23 cellular contexts compared by ENCODE assay signal in the genomic region with DNA sequence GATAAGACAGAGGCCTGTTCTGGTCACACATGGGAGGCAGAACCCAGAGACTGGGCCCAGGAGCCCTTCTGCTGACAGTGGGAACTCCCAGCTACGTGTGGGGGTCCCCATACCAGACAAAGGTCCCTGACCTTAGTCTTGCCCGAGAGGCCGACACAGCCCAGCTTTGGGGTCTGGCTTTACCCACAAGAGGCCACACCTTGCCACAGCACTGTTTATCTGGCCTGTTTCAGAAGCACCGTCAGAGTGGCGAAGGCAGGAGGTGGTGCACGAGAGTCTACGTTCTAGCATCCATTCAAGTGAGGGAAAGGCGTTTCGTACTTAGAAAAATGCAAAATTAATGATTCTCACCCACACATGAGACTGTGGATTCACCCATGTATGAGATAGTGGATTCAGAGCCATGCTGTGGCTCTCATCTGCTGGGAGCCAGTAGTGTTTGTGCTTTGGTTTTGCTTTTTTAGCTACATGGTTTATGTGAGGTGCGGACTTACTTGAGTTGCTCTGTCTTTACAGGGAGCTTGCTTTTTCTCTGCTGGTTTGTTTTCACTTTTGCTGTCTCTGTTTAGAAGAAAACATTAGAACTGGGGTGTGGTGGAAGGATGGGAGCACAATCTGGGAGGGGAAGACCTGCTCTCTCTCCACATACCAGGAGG. TPM values are rescaled to one million over a fixed set of nuclear protein-coding genes. Genes with fewer than 3 reads are reported as not detected.
DNase-seq lines count a peak whose midpoint lies in the region; ATAC-seq, FAIRE-seq and TF ChIP-seq lines count a peak whose summit lies in the region.
"Had no signal": no experiment of that assay in that cellular context is flagged by ENCODE, and none has a peak within 500 bp of the region (broad histone marks: within the 10 kb centered on the region; RNA-seq: fewer than 3 reads in every experiment).

No MANE protein-coding gene starts in this region.

- H3K4me1 Mint-ChIP-seq in astrocyte (ENCODE audit: low read depth, unreplicated experiment) = peaks cover 3% of the 10 kb centered on the region
- peaks cover 8% of the 10 kb centered on the region for H3K4me1 Mint-ChIP-seq in brain
- H3K4me1 Mint-ChIP-seq in endothelial cell (ENCODE audit: unreplicated experiment) = no peaks in the 10 kb centered on the region
- H3K4me1 Mint-ChIP-seq in type B pancreatic cell (ENCODE audit: unreplicated experiment) = peaks cover 4% of the 10 kb centered on the region
- H3K4me1 Mint-ChIP-seq: CD4-positive, CD25-positive, alpha-beta regulatory T cell; CD8-positive, alpha-beta memory T cell; IgD-negative memory B cell had no signal

- H3K36me3 ChIP-seq in astrocyte (ENCODE audit: insufficient read depth, low read length) = no peaks in the 10 kb centered on the region
- no peaks in the 10 kb centered on the region for H3K36me3 ChIP-seq in esophagus squamous epithelium
- H3K36me3 ChIP-seq: BE2C, HAP-1 had no signal

- no peaks in the 10 kb centered on the region for H3K79me2 ChIP-seq in astrocyte (ENCODE audit: insufficient read depth, low read length)

- H3K9me3 Mint-ChIP-seq in astrocyte (ENCODE audit: unreplicated experiment) (peaks cover 2% of the 10 kb centered on the region), brain (peaks cover 0 to 3% (median 0%) of the 10 kb centered on the region in 5 experiments), endothelial cell (ENCODE audit: unreplicated experiment) (no peaks in the 10 kb centered on the region), type B pancreatic cell (no peaks in the 10 kb centered on the region)
- H3K9me3 Mint-ChIP-seq: CD4-positive, CD25-positive, alpha-beta regulatory T cell; CD8-positive, alpha-beta memory T cell; IgD-negative memory B cell had no signal

- H3K9ac ChIP-seq in astrocyte (ENCODE audit: low read length) = no peak overlapping the region
- H3K9ac ChIP-seq: GM23248 had no signal

- H4K20me1 ChIP-seq in astrocyte (ENCODE audit: insufficient read depth, low read length) = no peaks in the 10 kb centered on the region

- TF ChIP-seq POLR2A in esophagus squamous epithelium (IDR thresholded peaks at IDR 0.05) = no peak

- H3K4me3 Mint-ChIP-seq in astrocyte (ENCODE audit: unreplicated experiment) (peak overlapping the region; percentile 4), brain (no peak overlapping the region), endothelial cell (ENCODE audit: unreplicated experiment) (no peak overlapping the region), type B pancreatic cell (no peak overlapping the region)
- H3K4me3 Mint-ChIP-seq: CD4-positive, CD25-positive, alpha-beta regulatory T cell; IgD-negative memory B cell had no signal

- no peak for TF ChIP-seq CTCF in astrocyte (IDR thresholded peaks at IDR 0.05; ENCODE audit: insufficient read depth, low read depth, low read length)
- TF ChIP-seq CTCF in brain (conservative IDR thresholded peaks at IDR 0.05) = no peak
- TF ChIP-seq CTCF in endothelial cell (IDR thresholded peaks at IDR 0.05; ENCODE audit: unreplicated experiment) = no peak
- TF ChIP-seq CTCF in type B pancreatic cell (conservative IDR thresholded peaks at IDR 0.05) = no peak
- no peak for TF ChIP-seq CTCF in esophagus squamous epithelium (IDR thresholded peaks at IDR 0.05)

- no peak overlapping the region for H3K4me2 ChIP-seq in astrocyte (ENCODE audit: low read length)

- DNase-seq in astrocyte (ENCODE audit: low read depth) = no peak
- no peak for DNase-seq in endothelial cell (ENCODE audit: low spot score)
- peak; percentile 49 for DNase-seq in type B pancreatic cell (ENCODE audit: extremely low spot score, unreplicated experiment)
- DNase-seq in esophagus squamous epithelium (lab: John Stamatoyannopoulos, UW) = no peak
- DNase-seq: ACHN; BE2C; CD4-positive, CD25-positive, alpha-beta regulatory T cell; CD8-positive, alpha-beta memory T cell; COR-L47; DMS 273 treated with DMSO at 0.1 percent for 48 hours; DMS53; GDM1; GM23248 had no signal

- H3K9me3 ChIP-seq in astrocyte (ENCODE audit: insufficient read depth, low read depth, low read length) (no peaks in the 10 kb centered on the region), esophagus squamous epithelium (no peaks in the 10 kb centered on the region)
- H3K9me3 ChIP-seq: BE2C, HAP-1 had no signal

- FAIRE-seq in astrocyte (lab: Jason Lieb, UNC) = no peak
- FAIRE-seq: A204.1, GM12892, GM18507, HepG2 had no signal

- no peak overlapping the region for H3K27ac Mint-ChIP-seq in astrocyte (ENCODE audit: unreplicated experiment)
- H3K27ac Mint-ChIP-seq in brain = peak overlapping the region in 4 of 5 experiments; percentile 1 to 75 (median 14)
- peak overlapping the region; percentile 40 for H3K27ac Mint-ChIP-seq in endothelial cell (ENCODE audit: unreplicated experiment)
- no peak overlapping the region for H3K27ac Mint-ChIP-seq in type B pancreatic cell
- H3K27ac Mint-ChIP-seq: CD4-positive, CD25-positive, alpha-beta regulatory T cell; CD8-positive, alpha-beta memory T cell; IgD-negative memory B cell had no signal

- ATAC-seq in HG02981 (IDR thresholded peaks at IDR 0.05; ENCODE audit: unreplicated experiment) = no peak
- ATAC-seq in HG02840 (IDR thresholded peaks at IDR 0.05; ENCODE audit: low FRiP score, unreplicated experiment) = no peak
- ATAC-seq: HepG2 had no signal

- H3K4me1 ChIP-seq in astrocyte (ENCODE audit: insufficient read depth, low read length) (no peaks in the 10 kb centered on the region), esophagus squamous epithelium (no peaks in the 10 kb centered on the region)
- H3K4me1 ChIP-seq: HAP-1 had no signal

- no peak overlapping the region for H2AFZ ChIP-seq in astrocyte (ENCODE audit: low read depth, low read length)
- H2AFZ ChIP-seq: GM23248 had no signal

- peaks cover 55% of the 10 kb centered on the region for H3K27me3 Mint-ChIP-seq in astrocyte (ENCODE audit: low read depth, unreplicated experiment)
- no peaks in the 10 kb centered on the region for H3K27me3 Mint-ChIP-seq in brain
- peaks cover 8% of the 10 kb centered on the region for H3K27me3 Mint-ChIP-seq in endothelial cell (ENCODE audit: unreplicated experiment)
- H3K27me3 Mint-ChIP-seq in type B pancreatic cell = peaks cover 20% of the 10 kb centered on the region

- H3K27me3 ChIP-seq in astrocyte (ENCODE audit: insufficient read depth, low read length) (peaks cover 13% of the 10 kb centered on the region), esophagus squamous epithelium (peaks cover 0 to 97% (median 1%) of the 10 kb centered on the region in 4 donors)
- H3K27me3 ChIP-seq: BE2C had no signal

- H3K27ac ChIP-seq in astrocyte (ENCODE audit: low read depth, low read length) = no peak overlapping the region
- H3K27ac ChIP-seq in esophagus squamous epithelium = no peak overlapping the region
- H3K27ac ChIP-seq: GM23248 had no signal

- no peak overlapping the region for H3K4me3 ChIP-seq in astrocyte (ENCODE audit: insufficient read depth, low read depth, low read length)
- H3K4me3 ChIP-seq in esophagus squamous epithelium = no peak overlapping the region
- H3K4me3 ChIP-seq: GM23248, HAP-1 had no signal

- 92 to 96% methylated on average over 6 to 7 of the region's 10 CpGs for WGBS in esophagus squamous epithelium, 2 donors

- intact Hi-C loops in esophagus squamous epithelium (cut with DNase I) = no loop called here

- no peaks in the 10 kb centered on the region for H3K36me3 Mint-ChIP-seq in astrocyte (ENCODE audit: low read depth, unreplicated experiment)
- H3K36me3 Mint-ChIP-seq in brain = peaks cover 20% of the 10 kb centered on the region
- peaks cover 4% of the 10 kb centered on the region for H3K36me3 Mint-ChIP-seq in endothelial cell (ENCODE audit: low read depth, unreplicated experiment)
- no peaks in the 10 kb centered on the region for H3K36me3 Mint-ChIP-seq in type B pancreatic cell
- H3K36me3 Mint-ChIP-seq: CD4-positive, CD25-positive, alpha-beta regulatory T cell; CD8-positive, alpha-beta memory T cell; IgD-negative memory B cell had no signal

RNA-seq across cellular contexts. Expression of a gene that starts 56.6 kb away (rescaled TPM):
- 1.2 and 1.4 TPM in 2 replicates for total RNA-seq in astrocyte
- 2.2 TPM for polyA plus RNA-seq in brain (ENCODE audit: insufficient read depth, low read depth, low replicate concordance)
- 1.8 TPM for total RNA-seq in endothelial cell (ENCODE audit: unreplicated experiment)
- 16.1 and 19.0 TPM in 2 replicates for total RNA-seq in type B pancreatic cell (ENCODE audit: low replicate concordance)
- 10 to 100 TPM in 1 of 4 donors, 1 to 10 TPM in 3; 3.0 to 14.7 (median 8.0) TPM for total RNA-seq in esophagus squamous epithelium
- total RNA-seq: CD4-positive, CD25-positive, alpha-beta regulatory T cell; GM23248; H4 had no signal
- polyA plus RNA-seq: CD4-positive, CD25-positive, alpha-beta regulatory T cell; GM23248; IgD-negative memory B cell had no signal

Comparison
In these comparisons a context has a peak if more than half of its experiments do, and no peak if none do; other contexts are left out.
1. H3K27ac Mint-ChIP-seq: peak in brain (4 of 5) and endothelial cell (single experiment); none in astrocyte (single experiment) and type B pancreatic cell (single experiment).